Comparison of ENCODE assay signal across 12 cellular contexts in genomic region chr11:48005878-48006277, GRCh38. TPM values are rescaled to one million over a fixed set of nuclear protein-coding genes. Genes with fewer than 3 reads are reported as not detected.
DNase-seq lines count a peak whose midpoint lies in the region; ATAC-seq, FAIRE-seq and TF ChIP-seq lines count a peak whose summit lies in the region.
"Had no signal": no experiment of that assay in that cellular context is flagged by ENCODE, and none has a peak within 500 bp of the region (broad histone marks: within the 10 kb centered on the region; RNA-seq: fewer than 3 reads in every experiment).

No MANE protein-coding gene starts in this region.

- peak; percentile 70 for ATAC-seq in WTC11
- ATAC-seq in left colon, result peak; percentile 4
- no peak for ATAC-seq in upper lobe of left lung (ENCODE audit: low FRiP score in 2 of 2)
- no peak for ATAC-seq in GM18867 (IDR thresholded peaks at IDR 0.05; ENCODE audit: unreplicated experiment)

- POLR2A ChIA-PET in WTC11 (lab: Charles Lee), result no interaction called here

- H3K27ac Mint-ChIP-seq in WTC11, result peak overlapping the region; percentile 36; the same call in 1 of the 2 replicates

- no peak for FAIRE-seq in GM19239 (lab: Jason Lieb, UNC)

- no peaks in the 10 kb centered on the region for H3K27me3 Mint-ChIP-seq in WTC11 (ENCODE audit: low read depth)

- no peaks in the 10 kb centered on the region for H3K9me3 ChIP-seq in upper lobe of left lung
- no peaks in the 10 kb centered on the region for H3K9me3 ChIP-seq in ovary
- H3K9me3 ChIP-seq: adrenal gland had no signal

- no peak overlapping the region for H3K4me3 Mint-ChIP-seq in WTC11

- H3K36me3 ChIP-seq in upper lobe of left lung, result no peaks in the 10 kb centered on the region
- H3K36me3 ChIP-seq in ovary, result no peaks in the 10 kb centered on the region
- H3K36me3 ChIP-seq: adrenal gland had no signal

- H3K4me3 ChIP-seq in upper lobe of left lung (no peak overlapping the region), ovary (no peak overlapping the region)
- H3K4me3 ChIP-seq: adrenal gland had no signal

- H3K4me1 ChIP-seq in upper lobe of left lung (peaks cover 33 to 61% (median 46%) of the 10 kb centered on the region in 4 donors), ovary (ENCODE audit: insufficient read depth) (no peaks in the 10 kb centered on the region)
- H3K4me1 ChIP-seq: parathyroid adenoma had no signal

- TF ChIP-seq CTCF in WTC11 (IDR thresholded peaks at IDR 0.05), result no peak
- TF ChIP-seq CTCF in upper lobe of left lung (IDR thresholded peaks at IDR 0.05), result no peak
- no peak for TF ChIP-seq CTCF in ovary (IDR thresholded peaks at IDR 0.05)

- H3K27ac ChIP-seq in upper lobe of left lung, result peak overlapping the region; percentile 1 to 80 (median 55)
- H3K27ac ChIP-seq in ovary, result no peak overlapping the region
- H3K27ac ChIP-seq: parathyroid adenoma, RWPE1 had no signal

- WGBS in upper lobe of left lung, 2 donors, result 63 to 64% methylated on average over 5 of the region's 5 CpGs
- WGBS in ovary, 3 donors, result 57 to 70% (median 60%) methylated on average over 5 of the region's 5 CpGs

- intact Hi-C loops in left colon (cut with DNase I, micrococcal nuclease) (no loop called here), ovary (cut with DNase I) (no loop called here)

- CTCF ChIA-PET in WTC11 (lab: Charles Lee), result interaction anchor here (1.4 kb wide), 1 partner anchor 71 kb away, joined by 3 read pairs; no protein-coding TSS in a partner anchor

- DNase-seq in stimulated activated CD4-positive, alpha-beta T cell treated with anti-CD3 and anti-CD28 coated beads, Interleukin-15, amount 100 ng/mL, for 24 hours, result peak; percentile 37
- no peak for DNase-seq in stimulated activated CD4-positive, alpha-beta T cell treated with anti-CD3 and anti-CD28 coated beads, Interleukin-2, amount 100 ng/mL, for 48 hours
- peak; percentile 30 for DNase-seq in WTC11 (ENCODE audit: low spot score)
- DNase-seq in left colon, result no peak
- peak in 1 of 2 donors; percentile 50 for DNase-seq in upper lobe of left lung
- DNase-seq in ovary, result no peak
- no peak for DNase-seq in GM19239 (ENCODE audit: insufficient read length, low spot score)
- DNase-seq: head of caudate nucleus had no signal

- H3K4me1 Mint-ChIP-seq in WTC11, result peaks cover 41% of the 10 kb centered on the region

- H3K36me3 Mint-ChIP-seq in WTC11, result no peaks in the 10 kb centered on the region

- H3K9me3 Mint-ChIP-seq in WTC11, result no peaks in the 10 kb centered on the region

- TF ChIP-seq EP300 in upper lobe of left lung (IDR thresholded peaks at IDR 0.05) (no peak), ovary (IDR thresholded peaks at IDR 0.05) (no peak)

- no peak for TF ChIP-seq POLR2A in upper lobe of left lung (IDR thresholded peaks at IDR 0.05)
- no peak for TF ChIP-seq POLR2A in ovary (IDR thresholded peaks at IDR 0.05)

- H3K27me3 ChIP-seq in upper lobe of left lung (no peaks in the 10 kb centered on the region), ovary (no peaks in the 10 kb centered on the region)
- H3K27me3 ChIP-seq: adrenal gland had no signal

TF ChIP-seq in WTC11, 78 proteins besides CTCF, POLR2A, EP300 and RAD21 (continues in another document):
- no peak for TF ChIP-seq FOXP4 (CRISPR knock-in tag; IDR thresholded peaks at IDR 0.05)
- TF ChIP-seq TCF7 (CRISPR knock-in tag; IDR thresholded peaks at IDR 0.05; ENCODE audit: low read depth), result no peak
- TF ChIP-seq GRHL2 (CRISPR knock-in tag; IDR thresholded peaks at IDR 0.05; ENCODE audit: insufficient replicate concordance, severe bottlenecking), result no peak
- TF ChIP-seq RELA (CRISPR knock-in tag; IDR thresholded peaks at IDR 0.05; ENCODE audit: borderline replicate concordance), result no peak
- TF ChIP-seq ZNF263 (CRISPR knock-in tag; IDR thresholded peaks at IDR 0.05; ENCODE audit: low read depth), result no peak
- TF ChIP-seq TEAD4 (CRISPR knock-in tag; IDR thresholded peaks at IDR 0.05), result no peak
- TF ChIP-seq ZNF423 (CRISPR knock-in tag; IDR thresholded peaks at IDR 0.05), result no peak
- no peak for TF ChIP-seq ZNF512 (CRISPR knock-in tag; IDR thresholded peaks at IDR 0.05; ENCODE audit: borderline replicate concordance)
- no peak for TF ChIP-seq TP53 (CRISPR knock-in tag; IDR thresholded peaks at IDR 0.05)
- no peak for TF ChIP-seq ZNF232 (CRISPR knock-in tag; IDR thresholded peaks at IDR 0.05)
- no peak for TF ChIP-seq E2F5 (CRISPR knock-in tag; IDR thresholded peaks at IDR 0.05)
- no peak for TF ChIP-seq ZBTB43 (CRISPR knock-in tag; IDR thresholded peaks at IDR 0.05)
- TF ChIP-seq ZNF138 (CRISPR knock-in tag; conservative IDR thresholded peaks at IDR 0.05), result no peak
- TF ChIP-seq ZNF396 (CRISPR knock-in tag; IDR thresholded peaks at IDR 0.05; ENCODE audit: borderline replicate concordance), result no peak
- TF ChIP-seq USF2 (CRISPR knock-in tag; IDR thresholded peaks at IDR 0.05), result no peak
- TF ChIP-seq RORB (CRISPR knock-in tag; IDR thresholded peaks at IDR 0.05), result no peak
- TF ChIP-seq MLX (CRISPR knock-in tag; IDR thresholded peaks at IDR 0.05), result no peak

RNA-seq across cellular contexts. Expression of gene PTPRJ, which starts 25.5 kb away (rescaled TPM):
- total RNA-seq in WTC11 (2021) (17.1 to 19.5 TPM (median 17.9 TPM) in 3 replicates), left colon (10 to 100 TPM; 38.5 to 58.9 TPM), upper lobe of left lung (10 to 100 TPM; 17.9 to 50.4 (median 32.9) TPM), ovary (10 to 100 TPM in 1 of 7 donors, 1 to 10 TPM in 6; 3.3 to 16.1 (median 5.5) TPM)
- polyA plus RNA-seq in ovary, result 1 to 10 TPM; 1.6 to 6.0 TPM

Comparison
In these comparisons a context has a peak if more than half of its experiments do, and no peak if none do; other contexts are left out.
1. DNase-seq: peak in stimulated activated CD4-positive, alpha-beta T cell treated with anti-CD3 and anti-CD28 coated beads, Interleukin-15, amount 100 ng/mL, for 24 hours (single experiment) and WTC11 (single experiment); none in stimulated activated CD4-positive, alpha-beta T cell treated with anti-CD3 and anti-CD28 coated beads, Interleukin-2, amount 100 ng/mL, for 48 hours (0 of 2), left colon (0 of 2), ovary (0 of 5) and GM19239 (single experiment).
2. ATAC-seq: peak in WTC11 (single experiment) and left colon (single experiment); none in upper lobe of left lung (0 of 2) and GM18867 (single experiment).
3. H3K27ac ChIP-seq: peak in upper lobe of left lung (4 of 4); none in ovary (0 of 2).